In the genomic region with DNA sequence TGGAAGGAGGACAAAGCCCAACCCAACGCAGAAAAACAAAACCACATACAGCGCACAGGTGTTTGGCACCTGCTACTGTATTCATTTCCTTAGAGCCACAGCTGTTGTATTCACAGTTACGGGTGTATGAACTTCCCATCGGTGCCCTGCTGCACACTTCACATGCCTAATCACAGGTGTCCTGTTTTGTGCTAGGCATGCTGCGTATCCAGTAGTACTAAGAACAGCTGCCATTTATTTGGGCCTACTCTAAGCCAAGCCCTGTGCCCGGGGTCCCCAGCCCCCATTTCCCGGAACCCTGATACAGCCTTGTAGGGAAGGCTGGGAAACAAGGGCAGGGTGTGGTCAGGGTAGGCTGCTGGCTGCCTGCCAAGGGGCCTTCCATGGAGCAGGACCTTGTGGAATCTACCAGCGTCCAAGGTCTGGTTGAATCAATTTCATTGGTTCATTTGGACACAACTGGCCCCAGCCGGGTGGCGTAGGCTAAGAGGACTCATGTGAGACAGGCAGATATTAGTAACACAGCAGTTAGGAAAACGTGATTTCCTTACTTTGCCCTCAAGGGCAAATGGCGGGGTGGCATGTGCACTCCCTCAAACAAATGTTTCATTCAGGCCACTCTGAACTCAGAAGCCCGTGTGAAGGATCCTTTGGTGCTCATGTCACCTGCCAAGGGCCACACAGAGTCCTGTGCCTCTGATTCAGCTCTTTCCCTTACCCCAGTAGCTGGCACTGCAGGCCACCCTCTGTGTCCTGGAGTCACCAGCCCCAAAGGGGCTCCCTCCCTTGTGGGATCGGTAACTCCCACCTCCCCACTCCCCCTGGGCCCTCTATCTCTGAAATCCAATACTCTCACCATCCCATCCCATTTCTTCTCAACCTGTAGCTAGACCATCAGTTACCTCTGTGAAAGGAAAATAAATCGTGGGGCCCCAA, we compare ENCODE assay signal across 13 cellular contexts. TPM values are rescaled to one million over a fixed set of nuclear protein-coding genes. Genes with fewer than 3 reads are reported as not detected.
A peak's percentile ranks its signal among the peaks of the same experiment; 100 is the strongest.
DNase-seq lines count a peak whose midpoint lies in the region; ATAC-seq and TF ChIP-seq lines count a peak whose summit lies in the region.
"Had no signal": no experiment of that assay in that cellular context is flagged by ENCODE, and none has a peak within 500 bp of the region (broad histone marks: within the 10 kb centered on the region; RNA-seq: fewer than 3 reads in every experiment).

No MANE protein-coding gene starts in this region.

- no peak overlapping the region for H3K4me2 ChIP-seq in PC-3 (ENCODE audit: low read length)

- POLR2A ChIA-PET in Caco-2 (lab: Charles Lee) = no interaction called here
- POLR2A ChIA-PET in PC-3 (lab: Charles Lee; ENCODE audit: unreplicated experiment) = no interaction called here
- POLR2A ChIA-PET in HEK293T (lab: Yijun Ruan, JAX) = no interaction called here

- H3K9me3 ChIP-seq in Caco-2 = no peaks in the 10 kb centered on the region
- no peaks in the 10 kb centered on the region for H3K9me3 ChIP-seq in PC-3 (ENCODE audit: low read length)
- H3K9me3 ChIP-seq in right lobe of liver = no peaks in the 10 kb centered on the region

- no peak for DNase-seq in Caco-2
- peak; percentile 24 for DNase-seq in NCI-H1436 (lab: John Stamatoyannopoulos, UW)
- no peak for DNase-seq in PC-3
- peak; percentile 89 to 91 (median 91) for DNase-seq in right lobe of liver
- DNase-seq in HEK293T (ENCODE audit: extremely low spot score) = no peak
- no peak for DNase-seq in ureter (ENCODE audit: low spot score)
- DNase-seq: AML-193, foreskin keratinocyte had no signal

- no peaks in the 10 kb centered on the region for H3K79me2 ChIP-seq in PC-3 (ENCODE audit: low read length)

- intact Hi-C loops in Caco-2 (cut with micrococcal nuclease; ENCODE audit: unreplicated experiment) (loop anchor here (10.0 kb wide), 1 partner anchor 49 kb away; no protein-coding TSS in a partner anchor), PC-3 (cut with micrococcal nuclease) (no loop called here), right lobe of liver (cut with DNase I) (no loop called here)

- H2AFZ ChIP-seq in PC-3 (ENCODE audit: low read length) = no peak overlapping the region

- H3K27ac ChIP-seq in PC-3 (ENCODE audit: low read length) (no peak overlapping the region), right lobe of liver (peak overlapping the region; percentile 80 to 94 (median 83))
- H3K27ac ChIP-seq: foreskin keratinocyte, skin epidermis had no signal

- H3K4me1 Mint-ChIP-seq in Caco-2 (ENCODE audit: low read depth, unreplicated experiment) = peaks cover 13% of the 10 kb centered on the region

- no peaks in the 10 kb centered on the region for H3K9me2 ChIP-seq in PC-3 (replicated peaks; ENCODE audit: low read length)

- H3K27me3 ChIP-seq in Caco-2 (replicated peaks; ENCODE audit: control insufficient read depth, insufficient read depth, low read length) (no peaks in the 10 kb centered on the region), PC-3 (ENCODE audit: low read length) (no peaks in the 10 kb centered on the region), right lobe of liver (no peaks in the 10 kb centered on the region)

- H3K36me3 ChIP-seq in Caco-2 (ENCODE audit: control insufficient read depth, insufficient read depth, low read length) (no peaks in the 10 kb centered on the region), PC-3 (ENCODE audit: low read depth, low read length) (no peaks in the 10 kb centered on the region), right lobe of liver (no peaks in the 10 kb centered on the region)

- no peaks in the 10 kb centered on the region for H3K36me3 Mint-ChIP-seq in Caco-2 (ENCODE audit: insufficient read depth, unreplicated experiment)

- no peaks in the 10 kb centered on the region for H3K9me3 Mint-ChIP-seq in Caco-2 (ENCODE audit: unreplicated experiment)

- H3K27me3 Mint-ChIP-seq in Caco-2 (ENCODE audit: insufficient read depth, unreplicated experiment) = no peaks in the 10 kb centered on the region

- H3K27ac Mint-ChIP-seq in Caco-2 (ENCODE audit: unreplicated experiment) = peak overlapping the region; percentile 37

- CTCF ChIA-PET in Caco-2 (lab: Charles Lee) (no interaction called here), PC-3 (lab: Charles Lee) (no interaction called here), HEK293T (lab: Yijun Ruan, JAX) (no interaction called here)

- TF ChIP-seq POLR2A in right lobe of liver (IDR thresholded peaks at IDR 0.05) = no peak

- ATAC-seq in PC-3 (peak; percentile 11; the same call in 1 of the 2 replicates), right lobe of liver (peak; percentile 36 to 66 (median 52)), HG02623 (IDR thresholded peaks at IDR 0.05; ENCODE audit: unreplicated experiment) (no peak), GM18511 (IDR thresholded peaks at IDR 0.05; ENCODE audit: unreplicated experiment) (no peak)
- ATAC-seq: foreskin keratinocyte had no signal

- no peaks in the 10 kb centered on the region for H4K20me1 ChIP-seq in PC-3 (ENCODE audit: low read length)

- H3F3A ChIP-seq in PC-3 (ENCODE audit: low read length, unreplicated experiment) = no peaks in the 10 kb centered on the region

- BruUV-seq in Caco-2 (replicated peaks; lab: Mats Ljungman, UMichigan) (no TSS peak), PC-3 (replicated peaks; lab: Mats Ljungman, UMichigan) (no TSS peak)

- TF ChIP-seq CTCF in Caco-2 (IDR thresholded peaks at IDR 0.05; ENCODE audit: insufficient read depth in 1 of 2, low read depth in 1 of 2, low read length in 1 of 2, severe bottlenecking in 1 of 2, unreplicated experiment in 1 of 2) (no peak), PC-3 (conservative IDR thresholded peaks at IDR 0.05; ENCODE audit: low read depth, low read length) (no peak), right lobe of liver (IDR thresholded peaks at IDR 0.05) (no peak)

- no peak overlapping the region for H3K4me3 Mint-ChIP-seq in Caco-2 (ENCODE audit: unreplicated experiment)

- WGBS in right lobe of liver (ENCODE audit: insufficient coverage, low coverage, low lambda C conversion rate, missing lambda C conversion rate) = 27% methylated on average over 11 of the region's 15 CpGs

- H3K4me3 ChIP-seq in Caco-2 (ENCODE audit: low read depth, low read length) = no peak overlapping the region
- H3K4me3 ChIP-seq in PC-3 (ENCODE audit: low read length) = no peak overlapping the region
- peak overlapping the region in 2 of 3 donors; percentile 11 to 29 for H3K4me3 ChIP-seq in right lobe of liver
- H3K4me3 ChIP-seq: skin epidermis had no signal

- H3K9ac ChIP-seq in PC-3 (ENCODE audit: low read length) = no peak overlapping the region

- H3K4me1 ChIP-seq in Caco-2 = peaks cover 17% of the 10 kb centered on the region
- H3K4me1 ChIP-seq in PC-3 (ENCODE audit: insufficient read depth, low read length) = no peaks in the 10 kb centered on the region
- peaks cover 0 to 53% (median 22%) of the 10 kb centered on the region in 4 donors for H3K4me1 ChIP-seq in right lobe of liver
- H3K4me1 ChIP-seq: foreskin keratinocyte had no signal

TF ChIP-seq in HEK293T, 16 proteins besides CTCF, POLR2A, EP300 and RAD21:
- TF ChIP-seq L3MBTL2 (conservative IDR thresholded peaks at IDR 0.05) (no peak), FOXA1 (IDR thresholded peaks at IDR 0.05) (no peak), LEF1 (IDR thresholded peaks at IDR 0.05; ENCODE audit: borderline replicate concordance) (no peak), ARNT (IDR thresholded peaks at IDR 0.05) (no peak), FOXM1 (IDR thresholded peaks at IDR 0.05; ENCODE audit: borderline replicate concordance) (no peak), ELF4 (IDR thresholded peaks at IDR 0.05) (no peak), FOXK2 (IDR thresholded peaks at IDR 0.05) (no peak), BHLHE40 (IDR thresholded peaks at IDR 0.05; ENCODE audit: borderline replicate concordance) (no peak), SP1 (IDR thresholded peaks at IDR 0.05) (no peak), ZNF384 (IDR thresholded peaks at IDR 0.05) (no peak), SUZ12 (IDR thresholded peaks at IDR 0.05) (no peak), CTBP1 (IDR thresholded peaks at IDR 0.05; ENCODE audit: borderline replicate concordance) (no peak), NFRKB (IDR thresholded peaks at IDR 0.05) (no peak), TARDBP (IDR thresholded peaks at IDR 0.05) (no peak)
- TF ChIP-seq, protein P1, sequence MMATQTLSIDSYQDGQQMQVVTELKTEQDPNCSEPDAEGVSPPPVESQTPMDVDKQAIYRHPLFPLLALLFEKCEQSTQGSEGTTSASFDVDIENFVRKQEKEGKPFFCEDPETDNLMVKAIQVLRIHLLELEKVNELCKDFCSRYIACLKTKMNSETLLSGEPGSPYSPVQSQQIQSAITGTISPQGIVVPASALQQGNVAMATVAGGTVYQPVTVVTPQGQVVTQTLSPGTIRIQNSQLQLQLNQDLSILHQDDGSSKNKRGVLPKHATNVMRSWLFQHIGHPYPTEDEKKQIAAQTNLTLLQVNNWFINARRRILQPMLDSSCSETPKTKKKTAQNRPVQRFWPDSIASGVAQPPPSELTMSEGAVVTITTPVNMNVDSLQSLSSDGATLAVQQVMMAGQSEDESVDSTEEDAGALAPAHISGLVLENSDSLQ (IDR thresholded peaks at IDR 0.05) = no peak
TF ChIP-seq in HEK293T: peak in this region for 0.

RNA-seq across cellular contexts. Expression of a gene that starts 1.0 kb away (rescaled TPM):
- not detected in 2 replicates for total RNA-seq in Caco-2 (2022)
- total RNA-seq in PC-3 (2014; rRNA removed) = 0.69 TPM in 1 of 2 replicates, not detected in the other
- total RNA-seq in right lobe of liver = 1 to 10 TPM in 1 of 6 experiments, under 1 TPM in 3, not detected in 2; 0.30 to 2.9 (median 0.53) TPM
- not detected for total RNA-seq in ureter
- total RNA-seq: chondrocyte, foreskin keratinocyte, HT1080 had no signal

RNA-seq across cellular contexts. Expression of a gene that starts 16.4 kb away (rescaled TPM):
- total RNA-seq in Caco-2 (2022) (12.1 and 15.1 TPM in 2 replicates), PC-3 (2014; rRNA removed) (16.0 and 19.7 TPM in 2 replicates), right lobe of liver (10 to 100 TPM in 3 of 6 experiments, 1 to 10 TPM in 3; 6.4 to 13.5 (median 9.8) TPM), ureter (60.8 TPM)

Comparison
In these comparisons a context has a peak if more than half of its experiments do, and no peak if none do; other contexts are left out.
1. DNase-seq: peak in NCI-H1436 (single experiment) and right lobe of liver (3 of 3); none in Caco-2 (0 of 2), PC-3 (single experiment), HEK293T (single experiment) and ureter (single experiment).
2. H3K4me3 ChIP-seq: peak in right lobe of liver (2 of 3); none in Caco-2 (single experiment) and PC-3 (single experiment).
3. ATAC-seq: peak in PC-3 (single experiment) and right lobe of liver (4 of 4); none in HG02623 (single experiment) and GM18511 (single experiment).